Comparison of ENCODE assay signal across 7 cellular contexts in genomic region chr20:40459299-40459698, GRCh38.
"Had no signal": no experiment of that assay in that cellular context is flagged by ENCODE, and none has a peak within 500 bp of the region (broad histone marks: within the 10 kb centered on the region; RNA-seq: fewer than 3 reads in every experiment).

No MANE protein-coding gene starts in this region.

- H3K36me3 ChIP-seq: HAP-1 had no signal

- H3K4me1 Mint-ChIP-seq: IgD-negative memory B cell had no signal

- H3K9me3 Mint-ChIP-seq: IgD-negative memory B cell had no signal

- H3K9me3 ChIP-seq: HAP-1 had no signal

- H3K27ac Mint-ChIP-seq: HFFc6, IgD-negative memory B cell had no signal

- H3K4me1 ChIP-seq: HAP-1 had no signal

- H3K4me3 Mint-ChIP-seq: HFFc6, IgD-negative memory B cell had no signal

- H3K36me3 Mint-ChIP-seq: IgD-negative memory B cell had no signal

- H3K4me3 ChIP-seq: GM23248, HAP-1 had no signal

- H3K27ac ChIP-seq: GM23248, HL-60 had no signal

- DNase-seq: GM23248, GOT3, H7, HFFc6 had no signal
